In the genomic region with DNA sequence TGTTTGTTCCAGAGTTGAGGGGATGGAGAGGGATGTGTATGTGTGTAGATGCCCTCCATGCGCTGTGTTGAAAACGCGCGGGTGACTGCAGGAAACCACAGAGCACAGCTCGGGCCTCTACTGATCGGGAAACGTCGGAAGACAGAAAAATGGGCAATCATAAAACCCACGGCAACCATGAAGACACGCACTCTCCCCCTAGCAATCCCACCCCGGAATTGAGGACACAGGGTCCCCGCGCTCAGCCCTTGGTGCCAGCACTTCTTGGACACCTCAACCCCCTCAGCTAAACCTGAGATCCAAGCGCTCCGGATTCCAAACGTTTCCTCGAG, we compare ENCODE assay signal across 1 cellular context.
TF ChIP-seq lines count a peak whose summit lies in the region.

No MANE protein-coding gene starts in this region.

TF ChIP-seq in IMR-90, 13 proteins besides CTCF, POLR2A, EP300 and RAD21:
- TF ChIP-seq SMC3 (IDR thresholded peaks at IDR 0.05; ENCODE audit: low read depth, low read length) (no peak), MAFK (IDR thresholded peaks at IDR 0.05; ENCODE audit: low read depth, low read length) (no peak), RFX5 (IDR thresholded peaks at IDR 0.05; ENCODE audit: low read depth, low read length) (no peak), CEBPB (IDR thresholded peaks at IDR 0.05; ENCODE audit: low read depth, low read length) (no peak), ELK1 (IDR thresholded peaks at IDR 0.05; ENCODE audit: borderline replicate concordance, low read depth, low read length) (no peak), RCOR1 (IDR thresholded peaks at IDR 0.05; ENCODE audit: insufficient replicate concordance, low read length) (peak; percentile 13), CHD1 (IDR thresholded peaks at IDR 0.05; ENCODE audit: low read depth, low read length) (no peak), NFE2L2 (IDR thresholded peaks at IDR 0.05; ENCODE audit: low read depth, low read length) (no peak)
